22 cellular contexts compared by ENCODE assay signal in genomic region chr1:164953815-164954214, GRCh38.
"Had no signal": no experiment of that assay in that cellular context is flagged by ENCODE, and none has a peak within 500 bp of the region (broad histone marks: within the 10 kb centered on the region; RNA-seq: fewer than 3 reads in every experiment).

No MANE protein-coding gene starts in this region.

- H3K4me1 ChIP-seq: body of pancreas, thyroid gland had no signal

- H3K4me3 Mint-ChIP-seq: activated CD8-positive, alpha-beta T cell treated with anti-CD3 and anti-CD28 coated beads, Interleukin-2, amount 10 ng/mL, durations not matched to agents 7 days and 5 days; activated T-helper 1 cell treated with anti-CD3 and anti-CD28 coated beads, Interleukin-12 subunit alpha, Interleukin-12 subunit beta, Interleukin-2, Interleukin-4 antibody, amounts not matched to agents 30 ng/mL and 10 ng/mL and 1 ng/mL, durations not matched to agents 14 hours and 24 hours and 36 hours; natural killer cell had no signal

- H3K4me3 ChIP-seq: body of pancreas, cardiac muscle cell, ovary, thyroid gland had no signal

- H3K27ac Mint-ChIP-seq: activated CD8-positive, alpha-beta T cell treated with anti-CD3 and anti-CD28 coated beads, Interleukin-2, amount 10 ng/mL, durations not matched to agents 7 days and 5 days; activated T-helper 1 cell treated with anti-CD3 and anti-CD28 coated beads, Interleukin-12 subunit alpha, Interleukin-12 subunit beta, Interleukin-2, Interleukin-4 antibody, amounts not matched to agents 30 ng/mL and 10 ng/mL and 1 ng/mL, durations not matched to agents 14 hours and 24 hours and 36 hours; natural killer cell had no signal

- H3K9me3 ChIP-seq: ovary, thyroid gland had no signal

- DNase-seq: activated CD4-positive, alpha-beta T cell treated with anti-CD3 and anti-CD28 coated beads for 1 hour; activated CD4-positive, alpha-beta T cell treated with anti-CD3 and anti-CD28 coated beads, Interleukin-2, amount 50 U/mL, for 1 hour; activated CD8-positive, alpha-beta T cell treated with anti-CD3 and anti-CD28 coated beads, Interleukin-2, amount 10 ng/mL, durations not matched to agents 7 days and 5 days; activated gamma-delta T cell; activated naive CD4-positive, alpha-beta T cell treated with anti-CD3 and anti-CD28 coated beads, Interleukin-2, amount 50 U/mL, for 16 hours; body of pancreas; effector CD4-positive, alpha-beta T cell; foreskin melanocyte; left ventricle myocardium superior; mammary epithelial cell; natural killer cell; ovary; right cardiac atrium; stimulated activated CD4-positive, alpha-beta T cell treated with anti-CD3 and anti-CD28 coated beads, Interleukin-12 subunit alpha, Interleukin-12 subunit beta, amount 100 ng/mL, for 4 hours; stimulated activated CD4-positive, alpha-beta T cell treated with anti-CD3 and anti-CD28 coated beads, Interleukin-4, amount 100 ng/mL, for 4 hours; stimulated activated naive CD8-positive, alpha-beta T cell treated with anti-CD3 and anti-CD28 coated beads, Interleukin-15, Interleukin-2, amounts not matched to agents 100 U/mL and 50 U/mL, for 24 hours; thyroid gland; WERI-Rb-1 had no signal

- ATAC-seq: activated CD8-positive, alpha-beta T cell treated with anti-CD3 and anti-CD28 coated beads, Interleukin-2, amount 10 ng/mL, durations not matched to agents 7 days and 5 days; body of pancreas; esophagus mucosa; natural killer cell; right cardiac atrium; stimulated activated naive CD8-positive, alpha-beta T cell treated with anti-CD3 and anti-CD28 coated beads, Interleukin-15, Interleukin-2, amounts not matched to agents 100 U/mL and 50 U/mL, for 24 hours had no signal

- FAIRE-seq: islet of Langerhans had no signal

- H3K4me1 Mint-ChIP-seq: natural killer cell had no signal

- H3K27ac ChIP-seq: body of pancreas, cardiac muscle cell, thyroid gland, WERI-Rb-1 had no signal

- H3K36me3 ChIP-seq: cardiac muscle cell, ovary, thyroid gland, WERI-Rb-1 had no signal

- H3K27me3 ChIP-seq: body of pancreas, cardiac muscle cell, ovary, thyroid gland had no signal
